Comparison of ENCODE assay signal across 27 cellular contexts in genomic region chr4:184110452-184110851, GRCh38.
"Had no signal": no experiment of that assay in that cellular context is flagged by ENCODE, and none has a peak within 500 bp of the region (broad histone marks: within the 10 kb centered on the region; RNA-seq: fewer than 3 reads in every experiment).

No MANE protein-coding gene starts in this region.

- H3K9me3 Mint-ChIP-seq: memory B cell had no signal

- H3K36me3 ChIP-seq: esophagus squamous epithelium, gastrocnemius medialis, heart right ventricle, left lung, lower lobe of right lung had no signal

- H3K27me3 ChIP-seq: dorsolateral prefrontal cortex, gastrocnemius medialis, left lung had no signal

- H3K4me1 ChIP-seq: esophagus squamous epithelium, gastrocnemius medialis, heart right ventricle, left lung, lower lobe of right lung had no signal

- H3K27ac ChIP-seq: coronary artery, dorsolateral prefrontal cortex, esophagus squamous epithelium, gastrocnemius medialis, heart right ventricle, left lung, lower lobe of right lung had no signal

- H3K4me1 Mint-ChIP-seq: memory B cell; naive B cell; naive thymus-derived CD8-positive, alpha-beta T cell had no signal

- H3K27ac Mint-ChIP-seq: memory B cell; naive B cell; naive thymus-derived CD8-positive, alpha-beta T cell had no signal

- H3K9me3 ChIP-seq: esophagus squamous epithelium, gastrocnemius medialis, left lung, lower lobe of right lung, mucosa of descending colon had no signal

- FAIRE-seq: colon, endothelial cell of umbilical vein, islet of Langerhans, keratinocyte had no signal

- DNase-seq: dermis blood vessel endothelial cell; dorsolateral prefrontal cortex; effector CD4-positive, alpha-beta T cell; effector memory CD4-positive, alpha-beta T cell; esophagus squamous epithelium; foreskin fibroblast; foreskin melanocyte; gastrocnemius medialis; glutamatergic neuron; head of caudate nucleus; heart right ventricle; hippocampal formation; left cardiac atrium; left lung; left ventricle myocardium superior; lower lobe of right lung; mammary epithelial cell; mesendoderm; mucosa of descending colon; naive B cell; naive thymus-derived CD8-positive, alpha-beta T cell had no signal

- H3K36me3 Mint-ChIP-seq: memory B cell; naive B cell; naive thymus-derived CD8-positive, alpha-beta T cell had no signal

- H3K4me3 ChIP-seq: coronary artery, dorsolateral prefrontal cortex, esophagus squamous epithelium, gastrocnemius medialis, heart right ventricle, left lung, lower lobe of right lung, mucosa of descending colon had no signal

- H3K4me3 Mint-ChIP-seq: memory B cell; naive thymus-derived CD8-positive, alpha-beta T cell had no signal

- ATAC-seq: gastrocnemius medialis; heart right ventricle; left cardiac atrium; left lung; left ventricle myocardium superior; lower lobe of right lung; mucosa of descending colon; naive thymus-derived CD8-positive, alpha-beta T cell had no signal
